15 cellular contexts compared by ENCODE assay signal in genomic region chr12:64236549-64236948, GRCh38. TPM values are rescaled to one million over a fixed set of nuclear protein-coding genes. Genes with fewer than 3 reads are reported as not detected.
DNase-seq lines count a peak whose midpoint lies in the region; ATAC-seq and TF ChIP-seq lines count a peak whose summit lies in the region.
"Had no signal": no experiment of that assay in that cellular context is flagged by ENCODE, and none has a peak within 500 bp of the region (broad histone marks: within the 10 kb centered on the region; RNA-seq: fewer than 3 reads in every experiment).

No MANE protein-coding gene starts in this region.

- CTCF ChIA-PET in AG04450 (lab: Charles Lee) = interaction anchor here (0.9 to 1.2 kb wide), 2 partner anchors 397 to 400 kb away, joined by 3 to 10 read pairs; no protein-coding TSS in a partner anchor

- H3K27me3 ChIP-seq in AG04450 (ENCODE audit: control insufficient read depth, insufficient read depth, low read length) = no peaks in the 10 kb centered on the region
- H3K27me3 ChIP-seq in WERI-Rb-1 (ENCODE audit: insufficient read depth, low read depth, severe bottlenecking) = no peaks in the 10 kb centered on the region

- no peak for DNase-seq in AG04450 (ENCODE audit: low read depth, low spot score)
- DNase-seq in HPDE6-E6E7 (ENCODE audit: extremely low spot score) = peak; percentile 10
- no peak for DNase-seq in WERI-Rb-1
- peak; percentile 28 for DNase-seq in fibroblast of villous mesenchyme (ENCODE audit: low read depth)
- DNase-seq in NCI-H524 treated with DMSO at 0.1 percent for 48 hours (lab: John Stamatoyannopoulos, UW) = no peak
- DNase-seq: CD4-positive, CD25-positive, alpha-beta regulatory T cell; left cardiac atrium; nephron progenitor cell; SIG-M5; small intestine had no signal

- H3K9me3 ChIP-seq in AG04450 (ENCODE audit: control insufficient read depth, insufficient read depth, low read length) (no peaks in the 10 kb centered on the region), WERI-Rb-1 (ENCODE audit: severe bottlenecking) (no peaks in the 10 kb centered on the region)

- ATAC-seq in HG02623 (IDR thresholded peaks at IDR 0.05; ENCODE audit: unreplicated experiment) = no peak
- ATAC-seq in HG02759 (IDR thresholded peaks at IDR 0.05; ENCODE audit: unreplicated experiment) = no peak
- ATAC-seq in GM21360 (IDR thresholded peaks at IDR 0.05; ENCODE audit: unreplicated experiment) = no peak
- ATAC-seq: activated CD4-positive, CD25-positive, alpha-beta regulatory T cell treated with anti-CD3 and anti-CD28 coated beads, Interleukin-2, amount 50 U/mL, for 24 hours; activated T-helper 17 cell treated with anti-CD3 and anti-CD28 coated beads, Interleukin-2, amount 50 U/mL, for 72 hours; left cardiac atrium had no signal

- H3K4me3 ChIP-seq in AG04450 (ENCODE audit: low read depth, low read length) (no peak overlapping the region), WERI-Rb-1 (ENCODE audit: low read depth, low read length) (no peak overlapping the region), fibroblast of villous mesenchyme (ENCODE audit: low read depth, low read length) (no peak overlapping the region)

- no peaks in the 10 kb centered on the region for H3K36me3 ChIP-seq in WERI-Rb-1

- H3K27ac ChIP-seq in AG04450 (ENCODE audit: low read depth, low read length) (no peak overlapping the region), WERI-Rb-1 (no peak overlapping the region)

- TF ChIP-seq CTCF in AG04450 (IDR thresholded peaks at IDR 0.05; ENCODE audit: low read depth, low read length) = peak; percentile 32; the same call in 1 of the 2 replicates
- peak; percentile 27; the same call in 1 of the 2 replicates for TF ChIP-seq CTCF in WERI-Rb-1 (IDR thresholded peaks at IDR 0.05; ENCODE audit: low read depth, low read length)
- TF ChIP-seq CTCF in fibroblast of villous mesenchyme (IDR thresholded peaks at IDR 0.05; ENCODE audit: insufficient read depth, low read depth, low read length) = peak; percentile 28

- POLR2A ChIA-PET in AG04450 (lab: Yijun Ruan, JAX) = no interaction called here

RNA-seq across cellular contexts. Expression of gene KICS2, which starts 14.5 kb away (rescaled TPM):
- polyA plus RNA-seq in AG04450 (2011; rRNA removed) = 2.6 and 3.3 TPM in 2 replicates
- polyA minus RNA-seq in AG04450 (2011; rRNA and poly(A)+ RNA removed) = 4.6 and 5.2 TPM in 2 replicates
- total RNA-seq in fibroblast of villous mesenchyme = 8.2 and 9.0 TPM in 2 replicates

Comparison
In these comparisons a context has a peak if more than half of its experiments do, and no peak if none do; other contexts are left out.
1. DNase-seq: peak in HPDE6-E6E7 (single experiment) and fibroblast of villous mesenchyme (single experiment); none in AG04450 (single experiment), WERI-Rb-1 (single experiment) and NCI-H524 treated with DMSO at 0.1 percent for 48 hours (single experiment).
2. Peak in every context shown above with its lines, with median percentiles within 50 percentile points of each other: CTCF ChIP-seq.